ENCODE assay signal across 21 cellular contexts in genomic region chr1:168892945-168893344, GRCh38.
DNase-seq lines count a peak whose midpoint lies in the region; ATAC-seq and TF ChIP-seq lines count a peak whose summit lies in the region.
"Had no signal": no experiment of that assay in that cellular context is flagged by ENCODE, and none has a peak within 500 bp of the region (broad histone marks: within the 10 kb centered on the region; RNA-seq: fewer than 3 reads in every experiment).

No MANE protein-coding gene starts in this region.

- intact Hi-C loops in dorsolateral prefrontal cortex (cut with DNase I): no loop called here
- intact Hi-C loops in naive thymus-derived CD4-positive, alpha-beta T cell (cut with micrococcal nuclease): no loop called here

- no peaks in the 10 kb centered on the region for H3K36me3 ChIP-seq in right atrium auricular region
- H3K36me3 ChIP-seq in skeletal muscle satellite cell (ENCODE audit: insufficient read depth, low read length): no peaks in the 10 kb centered on the region
- no peaks in the 10 kb centered on the region for H3K36me3 ChIP-seq in naive thymus-derived CD4-positive, alpha-beta T cell (ENCODE audit: control insufficient read depth in 2 of 3, insufficient read depth in 3 of 3, low read length in 3 of 3)
- H3K36me3 ChIP-seq: neutrophil, spleen, upper lobe of right lung had no signal

- no peak for TF ChIP-seq CTCF in dorsolateral prefrontal cortex (IDR thresholded peaks at IDR 0.05 in 54 of 56, conservative IDR thresholded peaks at IDR 0.05 in 2 of 56; ENCODE audit: low read depth in 1 of 56, partially characterized antibody in 56 of 56)
- no peak for TF ChIP-seq CTCF in right atrium auricular region (IDR thresholded peaks at IDR 0.05)
- TF ChIP-seq CTCF in GM10248 (IDR thresholded peaks at IDR 0.05; ENCODE audit: control extremely low read depth, extremely low read depth, low read depth, missing control alignments): no peak

- peaks cover 0 to 7% of the 10 kb centered on the region in 2 donors for H3K9me3 ChIP-seq in right atrium auricular region
- no peaks in the 10 kb centered on the region for H3K9me3 ChIP-seq in skeletal muscle satellite cell (replicated peaks; ENCODE audit: low read length)
- H3K9me3 ChIP-seq in naive thymus-derived CD4-positive, alpha-beta T cell (ENCODE audit: control insufficient read depth in 2 of 3, low read length in 3 of 3): no peaks in the 10 kb centered on the region
- H3K9me3 ChIP-seq: neutrophil, spleen, upper lobe of right lung had no signal

- H3K4me1 ChIP-seq in right atrium auricular region: no peaks in the 10 kb centered on the region
- peaks cover 12% of the 10 kb centered on the region for H3K4me1 ChIP-seq in skeletal muscle satellite cell (ENCODE audit: control insufficient read depth, insufficient read depth, low read length)
- no peaks in the 10 kb centered on the region for H3K4me1 ChIP-seq in naive thymus-derived CD4-positive, alpha-beta T cell (ENCODE audit: control insufficient read depth in 2 of 2, insufficient read depth in 2 of 2, low read length in 2 of 2)
- H3K4me1 ChIP-seq: spleen, upper lobe of right lung had no signal

- H3K4me3 Mint-ChIP-seq in naive thymus-derived CD4-positive, alpha-beta T cell: no peak overlapping the region
- H3K4me3 Mint-ChIP-seq: activated CD4-positive, alpha-beta T cell treated with anti-CD3 and anti-CD28 coated beads, Interleukin-2, amount 10 ng/mL, durations not matched to agents 24 days and 14 days; activated naive CD4-positive, alpha-beta T cell treated with anti-CD3 and anti-CD28 coated beads, Interleukin-2, amount 50 U/mL, for 24 hours; CD8-positive, alpha-beta T cell; central memory CD8-positive, alpha-beta T cell; stimulated activated effector memory CD8-positive, alpha-beta T cell treated with anti-CD3 and anti-CD28 coated beads, Interleukin-12 subunit alpha, Interleukin-12 subunit beta, amount 100 ng/mL, for 72 hours had no signal

- H3K4me1 Mint-ChIP-seq in naive thymus-derived CD4-positive, alpha-beta T cell: no peaks in the 10 kb centered on the region
- H3K4me1 Mint-ChIP-seq: activated CD4-positive, alpha-beta T cell treated with anti-CD3 and anti-CD28 coated beads, Interleukin-2, amount 10 ng/mL, durations not matched to agents 24 days and 14 days; activated naive CD4-positive, alpha-beta T cell treated with anti-CD3 and anti-CD28 coated beads, Interleukin-2, amount 50 U/mL, for 24 hours; central memory CD8-positive, alpha-beta T cell had no signal

- H3K9me3 Mint-ChIP-seq in naive thymus-derived CD4-positive, alpha-beta T cell: peaks cover 0 to 3% (median 0%) of the 10 kb centered on the region in 11 donors
- H3K9me3 Mint-ChIP-seq: CD8-positive, alpha-beta T cell; central memory CD8-positive, alpha-beta T cell; stimulated activated effector memory CD8-positive, alpha-beta T cell treated with anti-CD3 and anti-CD28 coated beads, Interleukin-12 subunit alpha, Interleukin-12 subunit beta, amount 100 ng/mL, for 72 hours had no signal

- H3K27ac Mint-ChIP-seq in naive thymus-derived CD4-positive, alpha-beta T cell: no peak overlapping the region
- H3K27ac Mint-ChIP-seq: activated CD4-positive, alpha-beta T cell treated with anti-CD3 and anti-CD28 coated beads, Interleukin-2, amount 10 ng/mL, durations not matched to agents 24 days and 14 days; activated naive CD4-positive, alpha-beta T cell treated with anti-CD3 and anti-CD28 coated beads, Interleukin-2, amount 50 U/mL, for 24 hours; CD8-positive, alpha-beta T cell; stimulated activated effector memory CD8-positive, alpha-beta T cell treated with anti-CD3 and anti-CD28 coated beads, Interleukin-12 subunit alpha, Interleukin-12 subunit beta, amount 100 ng/mL, for 72 hours had no signal

- ATAC-seq in HG03571 (IDR thresholded peaks at IDR 0.05; ENCODE audit: unreplicated experiment): no peak
- no peak for ATAC-seq in naive thymus-derived CD4-positive, alpha-beta T cell
- ATAC-seq: CD8-positive, alpha-beta T cell; K562; stimulated activated effector memory CD8-positive, alpha-beta T cell treated with anti-CD3 and anti-CD28 coated beads, Interleukin-12 subunit alpha, Interleukin-12 subunit beta, amount 100 ng/mL, for 72 hours had no signal

- H3K4me3 ChIP-seq in dorsolateral prefrontal cortex (no peak overlapping the region), right atrium auricular region (no peak overlapping the region), skeletal muscle satellite cell (ENCODE audit: low read length) (peak overlapping the region; percentile 31)
- no peak overlapping the region for H3K4me3 ChIP-seq in naive thymus-derived CD4-positive, alpha-beta T cell (ENCODE audit: low read length)
- H3K4me3 ChIP-seq: K562, spleen, upper lobe of right lung had no signal

- H3K27ac ChIP-seq in dorsolateral prefrontal cortex: peak overlapping the region in 44 of 59 donors; percentile 5 to 73 (median 48)
- H3K27ac ChIP-seq in right atrium auricular region: peak overlapping the region; percentile 54 to 76
- no peak overlapping the region for H3K27ac ChIP-seq in naive thymus-derived CD4-positive, alpha-beta T cell (ENCODE audit: low read depth, low read length)
- H3K27ac ChIP-seq: HL-60, neutrophil, spleen, upper lobe of right lung had no signal

- CTCF ChIA-PET in naive thymus-derived CD4-positive, alpha-beta T cell (lab: Charles Lee): no interaction called here
- CTCF ChIA-PET in GM10248 (lab: Yijun Ruan, JAX): no interaction called here

- no peaks in the 10 kb centered on the region for H3K36me3 Mint-ChIP-seq in naive thymus-derived CD4-positive, alpha-beta T cell
- H3K36me3 Mint-ChIP-seq: activated naive CD4-positive, alpha-beta T cell treated with anti-CD3 and anti-CD28 coated beads, Interleukin-2, amount 50 U/mL, for 24 hours; CD8-positive, alpha-beta T cell; stimulated activated effector memory CD8-positive, alpha-beta T cell treated with anti-CD3 and anti-CD28 coated beads, Interleukin-12 subunit alpha, Interleukin-12 subunit beta, amount 100 ng/mL, for 72 hours had no signal

- H3K4me2 ChIP-seq in skeletal muscle satellite cell (ENCODE audit: low read length): peak overlapping the region; percentile 59

- H3K27me3 Mint-ChIP-seq in naive thymus-derived CD4-positive, alpha-beta T cell: peaks cover 22 to 45% (median 32%) of the 10 kb centered on the region in 5 donors

- DNase-seq in Ammon's horn (ENCODE audit: low spot score) (peak; percentile 30), dorsolateral prefrontal cortex (no peak), right atrium auricular region (ENCODE audit: low spot score) (no peak), RPMI8226 (no peak), GM10248 (ENCODE audit: extremely low spot score) (no peak)
- no peak for DNase-seq in naive thymus-derived CD4-positive, alpha-beta T cell
- DNase-seq: activated CD4-positive, alpha-beta T cell treated with anti-CD3 and anti-CD28 coated beads, Interleukin-2, amount 10 ng/mL, durations not matched to agents 24 days and 14 days; CD8-positive, alpha-beta T cell; NCI-H1092; NCI-H526; OCI-M1; spleen; upper lobe of right lung had no signal

- POLR2A ChIA-PET in naive thymus-derived CD4-positive, alpha-beta T cell (lab: Charles Lee): no interaction called here
- POLR2A ChIA-PET in GM10248 (lab: Yijun Ruan, JAX): no interaction called here

- H3K27me3 ChIP-seq in dorsolateral prefrontal cortex (no peaks in the 10 kb centered on the region), right atrium auricular region (no peaks in the 10 kb centered on the region), skeletal muscle satellite cell (ENCODE audit: control insufficient read depth, insufficient read depth, low read length) (no peaks in the 10 kb centered on the region)
- no peaks in the 10 kb centered on the region for H3K27me3 ChIP-seq in naive thymus-derived CD4-positive, alpha-beta T cell (ENCODE audit: control insufficient read depth in 2 of 2, insufficient read depth in 2 of 2, low read length in 2 of 2)
- H3K27me3 ChIP-seq: neutrophil, upper lobe of right lung had no signal

- H3K9ac ChIP-seq in skeletal muscle satellite cell (ENCODE audit: low read depth, low read length): peak overlapping the region; percentile 50
